21 cellular contexts compared by ENCODE assay signal in genomic region chr11:33373636-33374035, GRCh38. TPM values are rescaled to one million over a fixed set of nuclear protein-coding genes. Genes with fewer than 3 reads are reported as not detected.
DNase-seq lines count a peak whose midpoint lies in the region; ATAC-seq, FAIRE-seq and TF ChIP-seq lines count a peak whose summit lies in the region.
"Had no signal": no experiment of that assay in that cellular context is flagged by ENCODE, and none has a peak within 500 bp of the region (broad histone marks: within the 10 kb centered on the region; RNA-seq: fewer than 3 reads in every experiment).

No MANE protein-coding gene starts in this region.

- no peak overlapping the region for H3K4me3 Mint-ChIP-seq in progenitor cell of endocrine pancreas (ENCODE audit: low read depth)
- H3K4me3 Mint-ChIP-seq: CD4-positive, CD25-positive, alpha-beta regulatory T cell; CD8-positive, alpha-beta memory T cell had no signal

- peaks cover 5% of the 10 kb centered on the region for H3K4me1 ChIP-seq in IMR-90 (ENCODE audit: control insufficient read depth, insufficient read depth, low read length)
- peaks cover 0 to 10% (median 4%) of the 10 kb centered on the region in 4 experiments; a peak in 4 of 7 replicates for H3K4me1 ChIP-seq in H1 (replicated peaks in 1 of 4; ENCODE audit: control insufficient read depth in 3 of 4, insufficient read depth in 4 of 4, low read length in 3 of 4)
- H3K4me1 ChIP-seq: BE2C, HAP-1 had no signal

- no peak overlapping the region for H2BK5ac ChIP-seq in IMR-90 (ENCODE audit: low read depth, low read length, poor library complexity, severe bottlenecking)
- no peak overlapping the region for H2BK5ac ChIP-seq in H1 (ENCODE audit: low read depth, low read length)

- TF ChIP-seq CTCF in IMR-90 (conservative IDR thresholded peaks at IDR 0.05; ENCODE audit: low read depth, low read length): no peak
- no peak for TF ChIP-seq CTCF in H1 (IDR thresholded peaks at IDR 0.05; ENCODE audit: control extremely low read depth in 1 of 3, insufficient read depth in 1 of 3, low read depth in 1 of 3, low read length in 3 of 3)
- TF ChIP-seq CTCF in progenitor cell of endocrine pancreas (IDR thresholded peaks at IDR 0.05; ENCODE audit: unreplicated experiment): no peak

- H3K23ac ChIP-seq in IMR-90 (ENCODE audit: low read depth, low read length) (no peak overlapping the region), H1 (ENCODE audit: insufficient read length) (no peak overlapping the region)

- H3K27me3 ChIP-seq in IMR-90 (ENCODE audit: control insufficient read depth, insufficient read depth, low read length) (peaks cover 2% of the 10 kb centered on the region; the same call in 1 of the 2 replicates), H1 (replicated peaks in 1 of 4; ENCODE audit: control insufficient read depth in 3 of 4, extremely low read depth in 1 of 4, insufficient read depth in 3 of 4, low read length in 3 of 4) (peaks cover 4 to 36% (median 25%) of the 10 kb centered on the region in 4 experiments)

- no peaks in the 10 kb centered on the region for H3K9me3 ChIP-seq in IMR-90 (ENCODE audit: control insufficient read depth, insufficient read depth, low read length)
- no peaks in the 10 kb centered on the region for H3K9me3 ChIP-seq in H1 (ENCODE audit: insufficient read depth in 2 of 2, low read depth in 1 of 2, low read length in 1 of 2)
- H3K9me3 ChIP-seq: BE2C, HAP-1 had no signal

- no peak overlapping the region for H3K9ac ChIP-seq in IMR-90 (ENCODE audit: low read depth, low read length)
- H3K9ac ChIP-seq in H1 (replicated peaks in 1 of 4; ENCODE audit: extremely low read depth in 1 of 4, low read depth in 3 of 4, low read length in 3 of 4): no peak overlapping the region

- intact Hi-C loops in IMR-90 (cut with micrococcal nuclease): no loop called here

- no peak overlapping the region for H4K8ac ChIP-seq in IMR-90 (ENCODE audit: low read depth in 2 of 2, low read length in 2 of 2)
- no peak overlapping the region for H4K8ac ChIP-seq in H1 (ENCODE audit: extremely low read depth, insufficient read depth, low read length)

- H3K56ac ChIP-seq in IMR-90 (ENCODE audit: extremely low read depth, insufficient read depth, low read length) (no peak overlapping the region), H1 (replicated peaks; ENCODE audit: insufficient read length, low read depth, low read length) (no peak overlapping the region)

- H2AK5ac ChIP-seq in IMR-90 (ENCODE audit: low read depth, low read length): 0 out of 2 replicates have a peak overlapping the region, but pooled peaks have one; percentile 24
- H2AK5ac ChIP-seq in H1 (ENCODE audit: low read depth, low read length): no peak overlapping the region

- in situ Hi-C loops in IMR-90 (cut with MboI; ENCODE audit: low sequenced_read_pairs): no loop called here

- no peak overlapping the region for H3K4me3 ChIP-seq in IMR-90 (ENCODE audit: insufficient read depth, low read depth, low read length)
- no peak overlapping the region for H3K4me3 ChIP-seq in H1 (ENCODE audit: extremely low read depth in 1 of 4, insufficient read depth in 2 of 4, low read depth in 3 of 4, low read length in 4 of 4)
- H3K4me3 ChIP-seq: HAP-1, K562 had no signal

- no peak overlapping the region for H4K91ac ChIP-seq in IMR-90 (ENCODE audit: insufficient read depth, low read depth, low read length)
- H4K91ac ChIP-seq in H1 (replicated peaks; ENCODE audit: insufficient read length, low read length): no peak overlapping the region

- peaks cover 26% of the 10 kb centered on the region for H3K4me1 Mint-ChIP-seq in progenitor cell of endocrine pancreas (ENCODE audit: low read depth)

- H3K79me2 ChIP-seq in H1 (ENCODE audit: control insufficient read depth in 1 of 2, insufficient read depth in 2 of 2, low read length in 2 of 2): no peaks in the 10 kb centered on the region

- peaks cover 3% of the 10 kb centered on the region; the same call in 1 of the 2 replicates for H3K23me2 ChIP-seq in H1 (ENCODE audit: low read depth, low read length)

- H4K20me1 ChIP-seq in IMR-90 (ENCODE audit: insufficient read depth, low read length): 0 out of 2 replicates have a peak, but pooled peaks cover 4% of the 10 kb centered on the region
- H4K20me1 ChIP-seq in H1 (replicated peaks in 1 of 2; ENCODE audit: control insufficient read depth in 1 of 2, insufficient read depth in 2 of 2, low read length in 2 of 2): no peaks in the 10 kb centered on the region

- no peaks in the 10 kb centered on the region for H3K36me3 Mint-ChIP-seq in progenitor cell of endocrine pancreas (ENCODE audit: insufficient read depth)
- H3K36me3 Mint-ChIP-seq: CD4-positive, CD25-positive, alpha-beta regulatory T cell; CD8-positive, alpha-beta memory T cell had no signal

- H2AFZ ChIP-seq in IMR-90 (replicated peaks; ENCODE audit: low read length, poor library complexity) (peak overlapping the region; percentile 8), H1 (ENCODE audit: low read length) (0 out of 2 replicates have a peak overlapping the region, but pooled peaks have one; percentile 10)

- H3K27ac ChIP-seq in IMR-90 (ENCODE audit: insufficient read depth, low read length): no peak overlapping the region
- H3K27ac ChIP-seq in H1 (ENCODE audit: low read depth, low read length): no peak overlapping the region

- H3K79me1 ChIP-seq in IMR-90 (ENCODE audit: low read depth in 1 of 2, low read length in 2 of 2) (peaks cover 0 to 31% of the 10 kb centered on the region in 2 experiments; a peak in 1 of 4 replicates), H1 (ENCODE audit: low read depth, low read length) (no peaks in the 10 kb centered on the region)

- DNase-seq in A172 (ENCODE audit: low spot score) (peak; percentile 41), ELR (ENCODE audit: low read depth) (peak; percentile 51), IMR-90 (peak; percentile 22), H1 (ENCODE audit: low read depth in 1 of 2, low spot score in 2 of 2) (no peak), H4 (ENCODE audit: low spot score) (no peak), progenitor cell of endocrine pancreas (ENCODE audit: low spot score, unreplicated experiment) (no peak)
- DNase-seq: ACHN; BE2C; C1 segment of cervical spinal cord; CD4-positive, CD25-positive, alpha-beta regulatory T cell; CD8-positive, alpha-beta memory T cell; COR-L47; GDM1; GOT3 had no signal

- H3K14ac ChIP-seq in IMR-90 (replicated peaks; ENCODE audit: low read depth, low read length) (no peak overlapping the region), H1 (ENCODE audit: insufficient read length) (no peak overlapping the region)

- TF ChIP-seq EP300 in H1 (IDR thresholded peaks at IDR 0.05; ENCODE audit: borderline replicate concordance in 1 of 2, low read depth in 2 of 2, low read length in 2 of 2): no peak

- H3K9me1 ChIP-seq in IMR-90 (ENCODE audit: insufficient read depth, low read length): peaks cover 6% of the 10 kb centered on the region

- H2BK12ac ChIP-seq in H1 (ENCODE audit: low read depth, low read length): no peak overlapping the region

- TF ChIP-seq RAD21 in IMR-90 (IDR thresholded peaks at IDR 0.05; ENCODE audit: low read length) (no peak), H1 (IDR thresholded peaks at IDR 0.05 in 1 of 2, conservative IDR thresholded peaks at IDR 0.05 in 1 of 2; ENCODE audit: low read depth in 2 of 2, low read length in 2 of 2) (no peak)

- H2BK20ac ChIP-seq in IMR-90 (ENCODE audit: low read depth, low read length): no peak overlapping the region
- H2BK20ac ChIP-seq in H1 (ENCODE audit: low read length): no peak overlapping the region

- no peaks in the 10 kb centered on the region for H3K9me3 Mint-ChIP-seq in progenitor cell of endocrine pancreas (ENCODE audit: low read depth)
- H3K9me3 Mint-ChIP-seq: CD8-positive, alpha-beta memory T cell had no signal

- peak overlapping the region; percentile 8; the same call in 1 of the 2 replicates for H3K4ac ChIP-seq in IMR-90 (ENCODE audit: low read depth, low read length)
- no peak overlapping the region for H3K4ac ChIP-seq in H1 (replicated peaks; ENCODE audit: insufficient read length, low read depth, low read length)

- no TSS peak for BruUV-seq in IMR-90 (replicated peaks; lab: Mats Ljungman, UMichigan)

- no peak overlapping the region for H3K27ac Mint-ChIP-seq in progenitor cell of endocrine pancreas
- H3K27ac Mint-ChIP-seq: CD8-positive, alpha-beta memory T cell had no signal

- POLR2A ChIA-PET in IMR-90 (lab: Charles Lee; ENCODE audit: unreplicated experiment): no interaction called here
- POLR2A ChIA-PET in H1 (lab: Charles Lee; ENCODE audit: partially characterized antibody): no interaction called here

- H3K27me3 Mint-ChIP-seq in progenitor cell of endocrine pancreas: peaks cover 52% of the 10 kb centered on the region

- no peaks in the 10 kb centered on the region for H3K36me3 ChIP-seq in IMR-90 (ENCODE audit: control insufficient read depth, insufficient read depth, low read length)
- H3K36me3 ChIP-seq in H1 (ENCODE audit: control insufficient read depth in 2 of 4, insufficient read depth in 4 of 4, low read length in 3 of 4): no peaks in the 10 kb centered on the region
- H3K36me3 ChIP-seq: BE2C, HAP-1 had no signal

- TF ChIP-seq POLR2A in IMR-90 (IDR thresholded peaks at IDR 0.05; ENCODE audit: low read depth, low read length): no peak
- TF ChIP-seq POLR2A in H1 (IDR thresholded peaks at IDR 0.05; ENCODE audit: control extremely low read depth in 1 of 2, low read depth in 2 of 2, low read length in 2 of 2): no peak

- H3K4me2 ChIP-seq in IMR-90 (ENCODE audit: low read depth, low read length): no peak overlapping the region
- no peak overlapping the region for H3K4me2 ChIP-seq in H1 (ENCODE audit: insufficient read depth in 1 of 2, low read depth in 2 of 2, low read length in 2 of 2)

- no peak for FAIRE-seq in H1 (lab: Jason Lieb, UNC)
- FAIRE-seq: A204.1, D721Med, GM12892, GM18507, K562 had no signal

- WGBS in IMR-90 (ENCODE audit: extremely low coverage in 2 of 2, insufficient read length in 1 of 2), 2 experiments: 100% methylated on average over 1 of the region's 6 CpGs; no CpG with 5 or more reads in 1 of the 2 experiments
- WGBS in H1 (ENCODE audit: extremely low coverage in 1 of 2, insufficient coverage in 1 of 2, insufficient read length in 1 of 2, insufficient replicate concordance in 2 of 2, low coverage in 1 of 2, low lambda C conversion rate in 2 of 2, missing lambda C conversion rate in 1 of 2), 2 experiments: 78% methylated on average over 6 of the region's 6 CpGs; no CpG with 5 or more reads in 1 of the 2 experiments

- H2BK15ac ChIP-seq in IMR-90 (ENCODE audit: low read depth, low read length) (peak overlapping the region; percentile 20; the same call in 1 of the 3 replicates), H1 (ENCODE audit: low read length) (no peak overlapping the region)

- no peak overlapping the region for H2BK120ac ChIP-seq in IMR-90 (ENCODE audit: low read depth, low read length)
- no peak overlapping the region for H2BK120ac ChIP-seq in H1 (replicated peaks; ENCODE audit: low read depth, low read length)

- no peak overlapping the region for H2AK9ac ChIP-seq in IMR-90 (replicated peaks; ENCODE audit: low read depth, low read length, poor library complexity)

- dilution Hi-C loops in IMR-90 (cut with HindIII; ENCODE audit: low sequenced_read_pairs, unreplicated experiment): no loop called here

- ATAC-seq in IMR-90 (ENCODE audit: low read depth) (no peak), GM18511 (IDR thresholded peaks at IDR 0.05; ENCODE audit: unreplicated experiment) (no peak)
- ATAC-seq: K562 had no signal

- H4K5ac ChIP-seq in IMR-90 (ENCODE audit: low read depth, low read length): no peak overlapping the region
- H4K5ac ChIP-seq in H1 (ENCODE audit: insufficient read length, low read depth, low read length): no peak overlapping the region

- CTCF ChIA-PET in IMR-90 (lab: Yijun Ruan, JAX) (no interaction called here), H1 (lab: Charles Lee; ENCODE audit: partially characterized antibody) (interaction anchor here (1.1 to 1.5 kb wide), 2 partner anchors 9 to 320 kb away, joined by 3 read pairs; no protein-coding TSS in a partner anchor)

- H3K18ac ChIP-seq in IMR-90 (ENCODE audit: low read depth, low read length): no peak overlapping the region
- H3K18ac ChIP-seq in H1 (ENCODE audit: extremely low read depth, low read length): no peak overlapping the region

RNA-seq across cellular contexts. Expression of gene KIAA1549L, which starts 2.3 kb away (rescaled TPM):
- total RNA-seq in A172 (2014; rRNA removed; shearing (Covaris generic)): 10.0 and 10.1 TPM in 2 replicates
- total RNA-seq in IMR-90 (2012; rRNA removed) (6.4 and 6.5 TPM in 2 replicates), progenitor cell of endocrine pancreas (15.3 and 18.4 TPM in 2 replicates)
- polyA plus RNA-seq in IMR-90 (2012; rRNA removed) (6.1 and 7.4 TPM in 2 replicates), H1 (2011; rRNA removed) (1.5 and 1.6 TPM in 2 replicates)
- polyA plus RNA-seq in IMR-90 (2012; cell fraction: cytosol; rRNA removed): 2.0 and 3.2 TPM in 2 replicates
- polyA plus RNA-seq in IMR-90 (2012; cell fraction: nucleus; rRNA removed; ENCODE audit: low replicate concordance): 3.0 TPM in 2 replicates
- total RNA-seq in H1 (2021; fragmentation: NEBNext Ultra II Directional; extraction: Animal tissue kit (Norgen Biotek cat#: 25700)): 2.3 and 2.4 TPM in 2 replicates
- polyA plus RNA-seq in H1 (2011; cell fraction: cytosol; rRNA removed): 1.3 TPM
- 3.0 TPM for polyA plus RNA-seq in H1 (2011; cell fraction: nucleus; rRNA removed)
- polyA plus RNA-seq in H1 (2012, experiment 1 of 2): 0.91 to 1.9 TPM (median 1.3 TPM) in 4 replicates
- polyA plus RNA-seq in H1 (2012, experiment 2 of 2): 0.17 TPM
- 1.8 TPM for polyA plus RNA-seq in H1 (2013, experiment 1 of 2)
- polyA plus RNA-seq in H1 (2013, experiment 2 of 2): 1.6 TPM
- 4.6 and 5.2 TPM in 2 replicates for polyA minus RNA-seq in H1 (2011; rRNA and poly(A)+ RNA removed)
- 1.8 TPM for polyA minus RNA-seq in H1 (2011; cell fraction: cytosol; rRNA and poly(A)+ RNA removed)
- polyA minus RNA-seq in H1 (2011; cell fraction: nucleus; rRNA and poly(A)+ RNA removed): 5.1 TPM
- total RNA-seq in H4 (2014; rRNA removed; shearing (Covaris generic)): 1.2 and 2.0 TPM in 2 replicates
- total RNA-seq: CD4-positive, CD25-positive, alpha-beta regulatory T cell; CD8-positive, alpha-beta memory T cell; K562 had no signal
- polyA plus RNA-seq: CD4-positive, CD25-positive, alpha-beta regulatory T cell; CD8-positive, alpha-beta memory T cell; K562 had no signal

Comparison
In these comparisons a context has a peak if more than half of its experiments do, and no peak if none do; other contexts are left out.
1. DNase-seq: peak in A172 (single experiment), ELR (single experiment) and IMR-90 (single experiment); none in H1 (0 of 2), H4 (single experiment) and progenitor cell of endocrine pancreas (single experiment).